In the genomic region with DNA sequence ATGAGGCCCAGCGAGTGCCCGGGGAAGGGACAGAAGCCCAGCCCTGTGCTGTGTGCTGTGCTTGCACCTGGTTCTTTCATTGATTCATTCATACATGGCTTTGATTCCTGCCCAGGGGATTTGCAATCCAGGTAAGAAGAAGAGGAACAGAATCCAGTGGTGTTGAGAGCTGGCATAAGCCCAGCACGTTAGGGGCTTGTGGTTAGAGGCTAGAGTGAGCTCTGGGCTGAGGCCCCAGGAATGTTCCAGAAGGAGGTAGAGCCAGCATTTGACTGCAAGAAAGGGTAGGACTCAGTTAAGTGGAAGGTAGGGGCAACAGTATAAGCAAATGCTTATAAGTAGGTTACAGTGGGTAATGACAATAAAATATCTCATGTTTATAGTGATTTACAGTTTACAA, we compare ENCODE assay signal across 1 cellular context.
TF ChIP-seq lines count a peak whose summit lies in the region.

No MANE protein-coding gene starts in this region.

TF ChIP-seq in HEK293T, 16 proteins besides CTCF, POLR2A, EP300 and RAD21:
- TF ChIP-seq BHLHE40 (IDR thresholded peaks at IDR 0.05; ENCODE audit: borderline replicate concordance) (no peak), LEF1 (IDR thresholded peaks at IDR 0.05; ENCODE audit: borderline replicate concordance) (no peak), CTBP1 (IDR thresholded peaks at IDR 0.05; ENCODE audit: borderline replicate concordance) (no peak), FOXA1 (IDR thresholded peaks at IDR 0.05) (no peak), NFRKB (IDR thresholded peaks at IDR 0.05) (no peak), TARDBP (IDR thresholded peaks at IDR 0.05) (no peak), ZNF384 (IDR thresholded peaks at IDR 0.05) (no peak), FOXM1 (IDR thresholded peaks at IDR 0.05; ENCODE audit: borderline replicate concordance) (no peak), L3MBTL2 (conservative IDR thresholded peaks at IDR 0.05) (no peak), HDGF (IDR thresholded peaks at IDR 0.05; ENCODE audit: borderline replicate concordance) (no peak), SP1 (IDR thresholded peaks at IDR 0.05) (no peak), ELF4 (IDR thresholded peaks at IDR 0.05) (no peak), PKNOX1 (IDR thresholded peaks at IDR 0.05) (no peak), FOXK2 (IDR thresholded peaks at IDR 0.05) (no peak), ARNT (IDR thresholded peaks at IDR 0.05) (no peak), SUZ12 (IDR thresholded peaks at IDR 0.05) (no peak)
